ENCODE assay signal across 14 cellular contexts in genomic region chr11:106070606-106071005, GRCh38. TPM values are rescaled to one million over a fixed set of nuclear protein-coding genes. Genes with fewer than 3 reads are reported as not detected.
DNase-seq lines count a peak whose midpoint lies in the region; ATAC-seq, FAIRE-seq and TF ChIP-seq lines count a peak whose summit lies in the region.
"Had no signal": no experiment of that assay in that cellular context is flagged by ENCODE, and none has a peak within 500 bp of the region (broad histone marks: within the 10 kb centered on the region; RNA-seq: fewer than 3 reads in every experiment).

No MANE protein-coding gene starts in this region.

- dilution Hi-C loops in IMR-90 (cut with HindIII; ENCODE audit: low sequenced_read_pairs, unreplicated experiment) = no loop called here

- H3K56ac ChIP-seq in IMR-90 (ENCODE audit: extremely low read depth, insufficient read depth, low read length) = no peak overlapping the region

- H3K9me3 ChIP-seq in IMR-90 (ENCODE audit: control insufficient read depth, insufficient read depth, low read length) = no peaks in the 10 kb centered on the region
- H3K9me3 ChIP-seq: A549, BLaER1 had no signal

- no peaks in the 10 kb centered on the region for H3K27me3 ChIP-seq in IMR-90 (ENCODE audit: control insufficient read depth, insufficient read depth, low read length)
- H3K27me3 ChIP-seq: BLaER1 had no signal

- FAIRE-seq in GM12892 (lab: Jason Lieb, UNC) (peak; percentile 76), HTR-8/SVneo (lab: Jason Lieb, UNC) (no peak)
- FAIRE-seq: A549 had no signal

- H3K23ac ChIP-seq in IMR-90 (ENCODE audit: low read depth, low read length) = no peak overlapping the region

- H3K4me1 ChIP-seq in IMR-90 (ENCODE audit: control insufficient read depth, insufficient read depth, low read length) = no peaks in the 10 kb centered on the region
- H3K4me1 ChIP-seq: A549 had no signal

- no CpG with 5 or more reads among the region's 3 CpGs for WGBS in IMR-90 (ENCODE audit: extremely low coverage in 2 of 2, insufficient read length in 1 of 2), 2 experiments

- no peak overlapping the region for H2AFZ ChIP-seq in IMR-90 (replicated peaks; ENCODE audit: low read length, poor library complexity)

- TF ChIP-seq CTCF in IMR-90 (conservative IDR thresholded peaks at IDR 0.05; ENCODE audit: low read depth, low read length) (no peak), cardiac fibroblast (IDR thresholded peaks at IDR 0.05; ENCODE audit: low read depth, low read length) (no peak)

- no peak overlapping the region for H2AK9ac ChIP-seq in IMR-90 (replicated peaks; ENCODE audit: low read depth, low read length, poor library complexity)

- no peak overlapping the region for H3K4me2 ChIP-seq in IMR-90 (ENCODE audit: low read depth, low read length)
- H3K4me2 ChIP-seq: A549, BLaER1 had no signal

- no peak overlapping the region for H2BK20ac ChIP-seq in IMR-90 (ENCODE audit: low read depth, low read length)

- H3K79me1 ChIP-seq in IMR-90 (ENCODE audit: low read depth in 1 of 2, low read length in 2 of 2) = no peaks in the 10 kb centered on the region

- no peaks in the 10 kb centered on the region for H4K20me1 ChIP-seq in IMR-90 (ENCODE audit: insufficient read depth, low read length)
- H4K20me1 ChIP-seq: BLaER1 had no signal

- CTCF ChIA-PET in IMR-90 (lab: Yijun Ruan, JAX) = interaction anchor here (1.3 kb wide), 1 partner anchor 17 kb away, joined by 3 read pairs; no protein-coding TSS in a partner anchor

- H3K14ac ChIP-seq in IMR-90 (replicated peaks; ENCODE audit: low read depth, low read length) = no peak overlapping the region

- H2BK5ac ChIP-seq in IMR-90 (ENCODE audit: low read depth, low read length, poor library complexity, severe bottlenecking) = no peak overlapping the region

- no TSS peak for BruUV-seq in IMR-90 (replicated peaks; lab: Mats Ljungman, UMichigan)

- H4K5ac ChIP-seq in IMR-90 (ENCODE audit: low read depth, low read length) = no peak overlapping the region

- no peak for TF ChIP-seq POLR2A in GM12892 (IDR thresholded peaks at IDR 0.05; ENCODE audit: low read depth, low read length)
- TF ChIP-seq POLR2A in IMR-90 (IDR thresholded peaks at IDR 0.05; ENCODE audit: low read depth, low read length) = no peak

- H3K9ac ChIP-seq in IMR-90 (ENCODE audit: low read depth, low read length) = no peak overlapping the region
- H3K9ac ChIP-seq: BLaER1 had no signal

- intact Hi-C loops in IMR-90 (cut with micrococcal nuclease) = loop anchor here (10.0 kb wide), 2 partner anchors 136 to 394 kb away; no protein-coding TSS in a partner anchor

- POLR2A ChIA-PET in IMR-90 (lab: Charles Lee; ENCODE audit: unreplicated experiment) = no interaction called here

- no peaks in the 10 kb centered on the region for H3K36me3 ChIP-seq in IMR-90 (ENCODE audit: control insufficient read depth, insufficient read depth, low read length)
- H3K36me3 ChIP-seq: BLaER1 had no signal

- no peak overlapping the region for H2BK120ac ChIP-seq in IMR-90 (ENCODE audit: low read depth, low read length)

- no peaks in the 10 kb centered on the region for H3K9me1 ChIP-seq in IMR-90 (ENCODE audit: insufficient read depth, low read length)

- H2AK5ac ChIP-seq in IMR-90 (ENCODE audit: low read depth, low read length) = no peak overlapping the region

- no peak for ATAC-seq in IMR-90 (ENCODE audit: low read depth)
- no peak for ATAC-seq in HG02763 (IDR thresholded peaks at IDR 0.05; ENCODE audit: unreplicated experiment)
- ATAC-seq: A549, HCT116 had no signal

- H3K4ac ChIP-seq in IMR-90 (ENCODE audit: low read depth, low read length) = no peak overlapping the region

- H3K27ac ChIP-seq in IMR-90 (ENCODE audit: insufficient read depth, low read length) = no peak overlapping the region
- H3K27ac ChIP-seq: A549, BLaER1 had no signal

- H3K4me3 ChIP-seq in IMR-90 (ENCODE audit: insufficient read depth, low read depth, low read length) (no peak overlapping the region), cardiac fibroblast (replicated peaks in 1 of 2; ENCODE audit: low read depth in 2 of 2, low read length in 2 of 2) (no peak overlapping the region)
- H3K4me3 ChIP-seq: A549, BLaER1 had no signal

- DNase-seq in GM12892 (ENCODE audit: insufficient read length) = no peak
- no peak for DNase-seq in IMR-90
- peak; percentile 4 to 43 for DNase-seq in cardiac fibroblast (ENCODE audit: low read depth in 2 of 2)
- DNase-seq in iris pigment epithelial cell (ENCODE audit: low read depth) = peak; percentile 25
- no peak for DNase-seq in NCI-H1092 (lab: John Stamatoyannopoulos, UW)
- DNase-seq in T-helper 1 cell = no peak
- DNase-seq in HTR-8/SVneo (ENCODE audit: insufficient read length, low spot score) = no peak
- DNase-seq: AML-193, DMS53, GF-D8 had no signal

- TF ChIP-seq RAD21 in IMR-90 (IDR thresholded peaks at IDR 0.05; ENCODE audit: low read length) = no peak

- in situ Hi-C loops in IMR-90 (cut with MboI; ENCODE audit: low sequenced_read_pairs) = no loop called here

- no peak overlapping the region for H2BK15ac ChIP-seq in IMR-90 (ENCODE audit: low read depth, low read length)

- no peak overlapping the region for H4K8ac ChIP-seq in IMR-90 (ENCODE audit: low read depth in 2 of 2, low read length in 2 of 2)

- H3K18ac ChIP-seq in IMR-90 (ENCODE audit: low read depth, low read length) = no peak overlapping the region

- H4K91ac ChIP-seq in IMR-90 (ENCODE audit: insufficient read depth, low read depth, low read length) = no peak overlapping the region

TF ChIP-seq in IMR-90, 13 proteins besides CTCF, POLR2A, EP300 and RAD21:
- no peak for TF ChIP-seq SMC3 (IDR thresholded peaks at IDR 0.05; ENCODE audit: low read depth, low read length)
- no peak for TF ChIP-seq NFE2L2 (IDR thresholded peaks at IDR 0.05; ENCODE audit: low read depth, low read length)
- peak; percentile 84 for TF ChIP-seq CEBPB (IDR thresholded peaks at IDR 0.05; ENCODE audit: low read depth, low read length)
- no peak for TF ChIP-seq MXI1 (IDR thresholded peaks at IDR 0.05; ENCODE audit: borderline replicate concordance, low read depth, low read length)
- TF ChIP-seq RFX5 (IDR thresholded peaks at IDR 0.05; ENCODE audit: low read depth, low read length) = no peak

RNA-seq across cellular contexts. Expression of gene KBTBD3, which starts 6.5 kb away (rescaled TPM):
- polyA plus RNA-seq in GM12892 (2012; ENCODE audit: missing spikeins) = 6.1 TPM
- 1.6 and 2.2 TPM in 2 replicates for total RNA-seq in IMR-90 (2012; rRNA removed)
- polyA plus RNA-seq in IMR-90 (2012; rRNA removed) = 0.85 and 1.7 TPM in 2 replicates
- 0.25 and 0.32 TPM in 2 replicates for polyA plus RNA-seq in IMR-90 (2012; cell fraction: cytosol; rRNA removed)
- 0.10 and 1.2 TPM in 2 replicates for polyA plus RNA-seq in IMR-90 (2012; cell fraction: nucleus; rRNA removed; ENCODE audit: low replicate concordance)

RNA-seq across cellular contexts. Expression of gene AASDHPPT, which starts 6.9 kb away (rescaled TPM):
- 30.6 TPM for polyA plus RNA-seq in GM12892 (2012; ENCODE audit: missing spikeins)
- 56.3 and 72.2 TPM in 2 replicates for total RNA-seq in IMR-90 (2012; rRNA removed)
- 19.6 and 22.0 TPM in 2 replicates for polyA plus RNA-seq in IMR-90 (2012; rRNA removed)
- 9.6 and 13.4 TPM in 2 replicates for polyA plus RNA-seq in IMR-90 (2012; cell fraction: cytosol; rRNA removed)
- 4.0 and 6.7 TPM in 2 replicates for polyA plus RNA-seq in IMR-90 (2012; cell fraction: nucleus; rRNA removed; ENCODE audit: low replicate concordance)

RNA-seq across cellular contexts. Expression of gene MSANTD4, which starts 48.6 kb away (rescaled TPM):
- polyA plus RNA-seq in GM12892 (2012; ENCODE audit: missing spikeins) = 13.5 TPM
- 18.8 and 30.3 TPM in 2 replicates for total RNA-seq in IMR-90 (2012; rRNA removed)
- 6.3 and 9.4 TPM in 2 replicates for polyA plus RNA-seq in IMR-90 (2012; rRNA removed)
- 0.91 and 2.4 TPM in 2 replicates for polyA plus RNA-seq in IMR-90 (2012; cell fraction: cytosol; rRNA removed)
- 4.5 and 5.1 TPM in 2 replicates for polyA plus RNA-seq in IMR-90 (2012; cell fraction: nucleus; rRNA removed; ENCODE audit: low replicate concordance)

Comparison
In these comparisons a context has a peak if more than half of its experiments do, and no peak if none do; other contexts are left out.
1. DNase-seq: peak in cardiac fibroblast (2 of 2) and iris pigment epithelial cell (single experiment); none in GM12892 (single experiment), IMR-90 (single experiment), NCI-H1092 (single experiment), T-helper 1 cell (0 of 5) and HTR-8/SVneo (single experiment).